In the genomic region with DNA sequence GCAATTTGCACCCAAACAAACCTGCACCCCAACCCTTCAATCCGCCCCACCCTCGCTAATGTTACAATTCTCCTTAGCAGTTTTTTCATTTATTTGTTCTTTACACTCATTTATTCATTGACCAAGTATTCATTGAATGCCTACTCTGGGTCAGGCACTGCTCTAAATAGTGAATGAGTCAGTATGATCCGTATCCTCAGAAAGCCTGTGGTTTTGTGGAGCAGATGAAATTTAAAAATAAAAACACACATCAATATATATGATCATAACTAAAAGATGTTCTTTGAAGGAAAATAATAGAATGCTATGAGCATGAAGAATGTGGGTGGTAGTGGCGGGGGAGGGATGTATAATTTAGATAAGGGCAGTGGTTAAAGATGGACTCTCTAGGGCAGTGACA, we compare ENCODE assay signal across 21 cellular contexts. TPM values are rescaled to one million over a fixed set of nuclear protein-coding genes. Genes with fewer than 3 reads are reported as not detected.
A peak's percentile ranks its signal among the peaks of the same experiment; 100 is the strongest.
DNase-seq lines count a peak whose midpoint lies in the region; FAIRE-seq and TF ChIP-seq lines count a peak whose summit lies in the region.
"Had no signal": no experiment of that assay in that cellular context is flagged by ENCODE, and none has a peak within 500 bp of the region (broad histone marks: within the 10 kb centered on the region; RNA-seq: fewer than 3 reads in every experiment).

No MANE protein-coding gene starts in this region.

- peak overlapping the region; percentile 54 for H3K27ac ChIP-seq in astrocyte (ENCODE audit: low read depth, low read length)
- no peak overlapping the region for H3K27ac ChIP-seq in Karpas-422 (ENCODE audit: low read length)
- H3K27ac ChIP-seq: left lung, sigmoid colon had no signal

- H3K4me2 ChIP-seq in astrocyte (ENCODE audit: low read length) (peak overlapping the region; percentile 69), Karpas-422 (ENCODE audit: low read depth, low read length, poor library complexity, severe bottlenecking) (no peak overlapping the region)

- peaks cover 32% of the 10 kb centered on the region for H3K4me1 ChIP-seq in astrocyte (ENCODE audit: insufficient read depth, low read length)
- H3K4me1 ChIP-seq in Karpas-422 (ENCODE audit: low read length), result no peaks in the 10 kb centered on the region
- H3K4me1 ChIP-seq: left lung had no signal

- no peak overlapping the region for H2AFZ ChIP-seq in astrocyte (ENCODE audit: low read depth, low read length)
- H2AFZ ChIP-seq in Karpas-422 (ENCODE audit: low read length), result no peak overlapping the region

- H4K20me1 ChIP-seq in astrocyte (ENCODE audit: insufficient read depth, low read length), result no peaks in the 10 kb centered on the region
- H4K20me1 ChIP-seq in Karpas-422 (ENCODE audit: insufficient read depth, low read depth, low read length), result no peaks in the 10 kb centered on the region

- no peaks in the 10 kb centered on the region for H3K9me2 ChIP-seq in Karpas-422 (replicated peaks; ENCODE audit: insufficient read depth, low read length)

- H3K79me2 ChIP-seq in astrocyte (ENCODE audit: insufficient read depth, low read length) (no peaks in the 10 kb centered on the region), Karpas-422 (ENCODE audit: low read length) (no peaks in the 10 kb centered on the region)

- DNase-seq in HS-5 (ENCODE audit: low read depth) (peak; percentile 80), astrocyte (ENCODE audit: low read depth) (peak; percentile 85), foreskin melanocyte (peak; percentile 28), NCI-H2029 treated with DMSO at 0.1 percent for 48 hours (lab: John Stamatoyannopoulos, UW) (no peak), NCI-H2227 (lab: John Stamatoyannopoulos, UW; ENCODE audit: unreplicated experiment) (no peak), Karpas-422 (no peak), SW480 (ENCODE audit: low spot score) (no peak)
- DNase-seq: activated CD4-positive, alpha-beta T cell treated with anti-CD3 and anti-CD28 coated beads for 1 hour; activated T-cell treated with anti-CD3 and anti-CD28 coated beads, Interleukin-2, amount 50 U/mL, for 24 hours; amygdala; effector memory CD4-positive, alpha-beta T cell; H9; heart right ventricle; left lung; MV-4-11; NCI-H446 treated with DMSO at 0.1 percent for 48 hours; nephron progenitor cell; sigmoid colon; stimulated activated naive CD8-positive, alpha-beta T cell treated with anti-CD3 and anti-CD28 coated beads, Interleukin-15, amount 100 ng/mL, for 72 hours had no signal

- TF ChIP-seq CTCF in astrocyte (IDR thresholded peaks at IDR 0.05; ENCODE audit: insufficient read depth, low read depth, low read length), result no peak

- H3K27ac Mint-ChIP-seq in astrocyte (ENCODE audit: unreplicated experiment), result peak overlapping the region; percentile 56
- H3K27ac Mint-ChIP-seq: activated T-cell treated with anti-CD3 and anti-CD28 coated beads, Interleukin-2, amount 50 U/mL, for 24 hours; H9; nephron progenitor cell; T-helper 1 cell treated with Interleukin-12 subunit alpha and Interleukin-12 subunit beta and Interleukin-4 antibody, amounts not matched to agents 30 μg/mL and 1 μg/mL, for 36 hours had no signal

- H3K9me3 Mint-ChIP-seq in astrocyte (ENCODE audit: unreplicated experiment), result no peaks in the 10 kb centered on the region
- H3K9me3 Mint-ChIP-seq: activated T-cell treated with anti-CD3 and anti-CD28 coated beads, Interleukin-2, amount 50 U/mL, for 24 hours; H9; nephron progenitor cell; stimulated activated naive CD8-positive, alpha-beta T cell treated with anti-CD3 and anti-CD28 coated beads, Interleukin-15, amount 100 ng/mL, for 72 hours; T-helper 1 cell treated with Interleukin-12 subunit alpha and Interleukin-12 subunit beta and Interleukin-4 antibody, amounts not matched to agents 30 μg/mL and 1 μg/mL, for 36 hours had no signal

- H3K4me3 Mint-ChIP-seq in astrocyte (ENCODE audit: unreplicated experiment), result peak overlapping the region; percentile 3
- H3K4me3 Mint-ChIP-seq: activated T-cell treated with anti-CD3 and anti-CD28 coated beads, Interleukin-2, amount 50 U/mL, for 24 hours; H9; nephron progenitor cell; stimulated activated naive CD8-positive, alpha-beta T cell treated with anti-CD3 and anti-CD28 coated beads, Interleukin-15, amount 100 ng/mL, for 72 hours; T-helper 1 cell treated with Interleukin-12 subunit alpha and Interleukin-12 subunit beta and Interleukin-4 antibody, amounts not matched to agents 30 μg/mL and 1 μg/mL, for 36 hours had no signal

- H3K9me3 ChIP-seq in astrocyte (ENCODE audit: insufficient read depth, low read depth, low read length), result no peaks in the 10 kb centered on the region
- no peaks in the 10 kb centered on the region for H3K9me3 ChIP-seq in Karpas-422 (ENCODE audit: low read length)
- H3K9me3 ChIP-seq: heart right ventricle, left lung, sigmoid colon had no signal

- no peaks in the 10 kb centered on the region for H3K36me3 Mint-ChIP-seq in astrocyte (ENCODE audit: low read depth, unreplicated experiment)

- H3K4me1 Mint-ChIP-seq in astrocyte (ENCODE audit: low read depth, unreplicated experiment), result peaks cover 30% of the 10 kb centered on the region
- H3K4me1 Mint-ChIP-seq: stimulated activated naive CD8-positive, alpha-beta T cell treated with anti-CD3 and anti-CD28 coated beads, Interleukin-15, amount 100 ng/mL, for 72 hours had no signal

- H3K9ac ChIP-seq in astrocyte (ENCODE audit: low read length), result peak overlapping the region; percentile 50
- no peak overlapping the region for H3K9ac ChIP-seq in Karpas-422 (ENCODE audit: low read length)

- H3K4me3 ChIP-seq in astrocyte (ENCODE audit: insufficient read depth, low read depth, low read length) (no peak overlapping the region), Karpas-422 (ENCODE audit: low read length) (no peak overlapping the region)
- H3K4me3 ChIP-seq: heart right ventricle, left lung, sigmoid colon had no signal

- H3K27me3 Mint-ChIP-seq in astrocyte (ENCODE audit: low read depth, unreplicated experiment), result no peaks in the 10 kb centered on the region

- H3K36me3 ChIP-seq in astrocyte (ENCODE audit: insufficient read depth, low read length) (no peaks in the 10 kb centered on the region), Karpas-422 (ENCODE audit: insufficient read depth, low read length) (no peaks in the 10 kb centered on the region)
- H3K36me3 ChIP-seq: left lung, sigmoid colon had no signal

- peak; percentile 55 for FAIRE-seq in astrocyte (lab: Jason Lieb, UNC)
- FAIRE-seq: HTR-8/SVneo had no signal

- H3K27me3 ChIP-seq in astrocyte (ENCODE audit: insufficient read depth, low read length) (no peaks in the 10 kb centered on the region), Karpas-422 (ENCODE audit: low read length) (no peaks in the 10 kb centered on the region)
- H3K27me3 ChIP-seq: heart right ventricle, left lung, sigmoid colon had no signal

RNA-seq across cellular contexts. Expression of a gene that starts 13.3 kb away (rescaled TPM):
- 42.9 and 44.7 TPM in 2 replicates for total RNA-seq in astrocyte
- 0.29 and 0.30 TPM in 2 replicates for total RNA-seq in Karpas-422 (2014; rRNA removed; shearing (Covaris generic); ENCODE audit: low replicate concordance)

RNA-seq across cellular contexts. Expression of a gene that starts 35.2 kb away (rescaled TPM):
- total RNA-seq in astrocyte, result 335 and 375 TPM in 2 replicates
- 0.18 and 0.30 TPM in 2 replicates for total RNA-seq in Karpas-422 (2014; rRNA removed; shearing (Covaris generic); ENCODE audit: low replicate concordance)

RNA-seq across cellular contexts. Expression of a gene that starts 49.8 kb away (rescaled TPM):
- total RNA-seq in astrocyte, result not detected in 2 replicates
- total RNA-seq in Karpas-422 (2014; rRNA removed; shearing (Covaris generic); ENCODE audit: low replicate concordance), result 0.78 TPM in 1 of 2 replicates, not detected in the other
- total RNA-seq: H9, left lung, sigmoid colon had no signal

Comparison
In these comparisons a context has a peak if more than half of its experiments do, and no peak if none do; other contexts are left out.
1. DNase-seq: peak in HS-5 (single experiment), astrocyte (single experiment) and foreskin melanocyte (single experiment); none in NCI-H2029 treated with DMSO at 0.1 percent for 48 hours (single experiment), NCI-H2227 (single experiment), Karpas-422 (single experiment) and SW480 (single experiment).
2. RNA of a gene that starts 13.3 kb away (total RNA-seq): 42.9 to 44.7 TPM in astrocyte; 0.29 to 0.30 TPM in Karpas-422; every median in the first group is over 10 times any median in the second.
3. RNA of a gene that starts 35.2 kb away (total RNA-seq): 335 to 375 TPM in astrocyte; 0.18 to 0.30 TPM in Karpas-422; every median in the first group is over 100 times any median in the second.